31 cellular contexts compared by ENCODE assay signal in genomic region chr4:38699112-38699511, GRCh38.
"Had no signal": no experiment of that assay in that cellular context is flagged by ENCODE, and none has a peak within 500 bp of the region (broad histone marks: within the 10 kb centered on the region; RNA-seq: fewer than 3 reads in every experiment).

No MANE protein-coding gene starts in this region.

- H3K27me3 Mint-ChIP-seq: naive B cell; stimulated activated naive B cell treated with anti-CD40 and anti-IgM and Interleukin-4, amounts not matched to agents 10 μg/mL and 1 μg/mL and 100 μg/mL, for 72 hours; T-helper 17 cell had no signal

- H3K9me3 Mint-ChIP-seq: activated CD4-positive, alpha-beta memory T cell treated with anti-CD3 and anti-CD28 coated beads, Interleukin-2, amount 10 ng/mL, durations not matched to agents 7 days and 5 days; activated CD4-positive, alpha-beta T cell treated with anti-CD3 and anti-CD28 coated beads, Interleukin-2, amount 10 ng/mL, durations not matched to agents 24 days and 14 days; immature natural killer cell; mesothelial cell of epicardium; naive B cell; stimulated activated naive B cell treated with anti-CD40 and anti-IgM and Interleukin-4, amounts not matched to agents 10 μg/mL and 1 μg/mL and 100 μg/mL, for 72 hours had no signal

- H3K4me3 ChIP-seq: gastroesophageal sphincter, heart left ventricle, sigmoid colon, stomach, thyroid gland, upper lobe of left lung, vagina had no signal

- DNase-seq: activated CD4-positive, alpha-beta memory T cell treated with anti-CD3 and anti-CD28 coated beads, Interleukin-2, amount 10 ng/mL, durations not matched to agents 7 days and 5 days; activated CD4-positive, alpha-beta T cell treated with anti-CD3 and anti-CD28 coated beads, Interleukin-2, amount 10 ng/mL, durations not matched to agents 24 days and 14 days; activated CD4-positive, CD25-positive, alpha-beta regulatory T cell treated with anti-CD3 and anti-CD28 coated beads, Interleukin-2, amount 50 U/mL, for 72 hours; activated naive CD4-positive, alpha-beta T cell treated with Interleukin-2 at 50 U/mL for 16 hours; activated T-cell treated with anti-CD3 and anti-CD28 coated beads, Interleukin-2, amount 50 U/mL, for 48 hours; amygdala; caudate nucleus; cortex of kidney; heart left ventricle; hypothalamus; immature natural killer cell; kidney; left colon; mammary epithelial cell; naive B cell; retina; sigmoid colon; small intestine; stimulated activated CD4-positive, alpha-beta T cell treated with anti-CD3 and anti-CD28 coated beads, Interleukin-1b, Interleukin-23, amount 100 ng/mL, for 48 hours; stimulated activated CD4-positive, alpha-beta T cell treated with anti-CD3 and anti-CD28 coated beads, Interleukin-4, amount 100 ng/mL, for 4 hours; stimulated activated CD8-positive, alpha-beta memory T cell treated with anti-CD3 and anti-CD28 coated beads, Interleukin-4, amount 100 ng/mL, for 48 hours; stimulated activated naive B cell treated with anti-CD40 and anti-IgM and Interleukin-4, amounts not matched to agents 10 μg/mL and 1 μg/mL and 100 μg/mL, for 72 hours; stomach; T-helper 17 cell; T1000; thyroid gland; upper lobe of left lung; WERI-Rb-1 had no signal

- H3K9me3 ChIP-seq: gastroesophageal sphincter, heart left ventricle, sigmoid colon, stomach, thyroid gland, upper lobe of left lung, vagina had no signal

- H3K27ac ChIP-seq: gastroesophageal sphincter, heart left ventricle, sigmoid colon, stomach, thyroid gland, upper lobe of left lung, vagina, WERI-Rb-1 had no signal

- H3K27me3 ChIP-seq: gastroesophageal sphincter, heart left ventricle, sigmoid colon, stomach, thyroid gland, upper lobe of left lung, vagina had no signal

- H3K4me3 Mint-ChIP-seq: activated CD4-positive, alpha-beta memory T cell treated with anti-CD3 and anti-CD28 coated beads, Interleukin-2, amount 10 ng/mL, durations not matched to agents 7 days and 5 days; activated CD4-positive, alpha-beta T cell treated with anti-CD3 and anti-CD28 coated beads, Interleukin-2, amount 10 ng/mL, durations not matched to agents 24 days and 14 days; immature natural killer cell; mesothelial cell of epicardium; naive B cell; stimulated activated naive B cell treated with anti-CD40 and anti-IgM and Interleukin-4, amounts not matched to agents 10 μg/mL and 1 μg/mL and 100 μg/mL, for 72 hours; T-helper 17 cell had no signal

- H3K4me1 ChIP-seq: thyroid gland had no signal

- ATAC-seq: gastroesophageal sphincter; heart left ventricle; left colon; stimulated activated naive B cell treated with anti-CD40 and anti-IgM and Interleukin-4, amounts not matched to agents 10 μg/mL and 1 μg/mL and 100 μg/mL, for 72 hours; T-helper 17 cell had no signal

- H3K27ac Mint-ChIP-seq: activated CD4-positive, alpha-beta memory T cell treated with anti-CD3 and anti-CD28 coated beads, Interleukin-2, amount 10 ng/mL, durations not matched to agents 7 days and 5 days; activated CD4-positive, alpha-beta T cell treated with anti-CD3 and anti-CD28 coated beads, Interleukin-2, amount 10 ng/mL, durations not matched to agents 24 days and 14 days; mesothelial cell of epicardium; T-helper 17 cell had no signal
